1 cellular context compared by ENCODE assay signal in the genomic region with DNA sequence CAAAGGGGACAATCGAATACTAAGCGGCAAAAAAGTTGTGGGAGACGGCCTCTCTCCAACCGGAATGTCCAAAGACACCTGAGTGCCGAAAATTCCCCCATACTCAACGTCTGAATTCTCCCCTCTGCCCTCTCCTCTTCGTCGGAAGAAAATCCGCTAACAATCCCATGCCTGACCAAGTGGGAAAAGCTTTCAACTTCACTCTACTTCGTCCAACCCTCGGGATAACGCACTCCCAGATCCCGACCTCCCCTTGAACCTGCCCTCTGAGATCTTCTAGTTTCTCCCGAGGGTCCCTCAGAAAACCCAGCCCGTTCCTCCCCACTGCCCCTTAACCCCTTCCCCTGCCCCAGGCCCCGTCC.
TF ChIP-seq lines count a peak whose summit lies in the region.

No MANE protein-coding gene starts in this region.

TF ChIP-seq in HepG2, 621 proteins besides CTCF, POLR2A, EP300 and RAD21:
- TF ChIP-seq BORCS8-MEF2B (CRISPR knock-in tag; IDR thresholded peaks at IDR 0.05): 0 out of 2 replicates have a peak, but pooled peaks have one; percentile 9
- 0 out of 2 replicates have a peak, but pooled peaks have one; percentile 18 for TF ChIP-seq TARDBP (CRISPR knock-in tag; IDR thresholded peaks at IDR 0.05)
- 0 out of 2 replicates have a peak, but pooled peaks have one; percentile 76 for TF ChIP-seq ZNF816 (CRISPR knock-in tag; IDR thresholded peaks at IDR 0.05; ENCODE audit: borderline replicate concordance)
- TF ChIP-seq, protein P1, sequence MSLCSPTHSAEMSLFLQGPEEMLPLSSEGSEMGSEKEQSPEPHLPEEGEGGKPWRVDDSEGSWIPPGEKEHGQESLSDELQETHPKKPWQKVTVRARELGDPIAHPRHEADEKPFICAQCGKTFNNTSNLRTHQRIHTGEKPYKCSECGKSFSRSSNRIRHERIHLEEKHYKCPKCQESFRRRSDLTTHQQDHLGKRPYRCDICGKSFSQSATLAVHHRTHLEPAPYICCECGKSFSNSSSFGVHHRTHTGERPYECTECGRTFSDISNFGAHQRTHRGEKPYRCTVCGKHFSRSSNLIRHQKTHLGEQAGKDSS (CRISPR knock-in tag; IDR thresholded peaks at IDR 0.05; ENCODE audit: borderline replicate concordance, low read depth): 0 out of 2 replicates have a peak, but pooled peaks have one; percentile 15
- TF ChIP-seq NR1H2 (CRISPR knock-in tag; IDR thresholded peaks at IDR 0.05; ENCODE audit: borderline replicate concordance, low read depth): 0 out of 2 replicates have a peak, but pooled peaks have one; percentile 21
- peak; percentile 46; the same call in 1 of the 2 replicates for TF ChIP-seq KMT2A (CRISPR knock-in tag; IDR thresholded peaks at IDR 0.05)
- TF ChIP-seq ZNF878 (CRISPR knock-in tag; IDR thresholded peaks at IDR 0.05): no peak
- TF ChIP-seq ZNF350 (CRISPR knock-in tag; IDR thresholded peaks at IDR 0.05; ENCODE audit: borderline replicate concordance, low read depth): 0 out of 2 replicates have a peak, but pooled peaks have one; percentile 32
- TF ChIP-seq DNMT1 (CRISPR knock-in tag; IDR thresholded peaks at IDR 0.05): no peak
- 0 out of 2 replicates have a peak, but pooled peaks have one; percentile 9 for TF ChIP-seq NR2C2 (CRISPR knock-in tag; IDR thresholded peaks at IDR 0.05; ENCODE audit: borderline replicate concordance)
- TF ChIP-seq, protein P2, sequence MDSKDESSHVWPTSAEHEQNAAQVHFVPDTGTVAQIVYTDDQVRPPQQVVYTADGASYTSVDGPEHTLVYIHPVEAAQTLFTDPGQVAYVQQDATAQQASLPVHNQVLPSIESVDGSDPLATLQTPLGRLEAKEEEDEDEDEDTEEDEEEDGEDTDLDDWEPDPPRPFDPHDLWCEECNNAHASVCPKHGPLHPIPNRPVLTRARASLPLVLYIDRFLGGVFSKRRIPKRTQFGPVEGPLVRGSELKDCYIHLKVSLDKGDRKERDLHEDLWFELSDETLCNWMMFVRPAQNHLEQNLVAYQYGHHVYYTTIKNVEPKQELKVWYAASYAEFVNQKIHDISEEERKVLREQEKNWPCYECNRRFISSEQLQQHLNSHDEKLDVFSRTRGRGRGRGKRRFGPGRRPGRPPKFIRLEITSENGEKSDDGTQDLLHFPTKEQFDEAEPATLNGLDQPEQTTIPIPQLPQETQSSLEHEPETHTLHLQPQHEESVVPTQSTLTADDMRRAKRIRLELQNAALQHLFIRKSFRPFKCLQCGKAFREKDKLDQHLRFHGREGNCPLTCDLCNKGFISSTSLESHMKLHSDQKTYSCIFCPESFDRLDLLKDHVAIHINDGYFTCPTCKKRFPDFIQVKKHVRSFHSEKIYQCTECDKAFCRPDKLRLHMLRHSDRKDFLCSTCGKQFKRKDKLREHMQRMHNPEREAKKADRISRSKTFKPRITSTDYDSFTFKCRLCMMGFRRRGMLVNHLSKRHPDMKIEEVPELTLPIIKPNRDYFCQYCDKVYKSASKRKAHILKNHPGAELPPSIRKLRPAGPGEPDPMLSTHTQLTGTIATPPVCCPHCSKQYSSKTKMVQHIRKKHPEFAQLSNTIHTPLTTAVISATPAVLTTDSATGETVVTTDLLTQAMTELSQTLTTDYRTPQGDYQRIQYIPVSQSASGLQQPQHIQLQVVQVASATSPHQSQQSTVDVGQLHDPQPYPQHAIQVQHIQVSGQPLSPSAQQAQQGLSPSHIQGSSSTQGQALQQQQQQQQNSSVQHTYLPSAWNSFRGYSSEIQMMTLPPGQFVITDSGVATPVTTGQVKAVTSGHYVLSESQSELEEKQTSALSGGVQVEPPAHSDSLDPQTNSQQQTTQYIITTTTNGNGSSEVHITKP (CRISPR knock-in tag; IDR thresholded peaks at IDR 0.05; ENCODE audit: low read depth): no peak
- 0 out of 2 replicates have a peak, but pooled peaks have one; percentile 57 for TF ChIP-seq ZNF670 (CRISPR knock-in tag; IDR thresholded peaks at IDR 0.05; ENCODE audit: borderline replicate concordance)
- 0 out of 2 replicates have a peak, but pooled peaks have one; percentile 9 for TF ChIP-seq HDAC2 (CRISPR knock-in tag; IDR thresholded peaks at IDR 0.05)
- no peak for TF ChIP-seq MBD4 (IDR thresholded peaks at IDR 0.05; ENCODE audit: borderline replicate concordance, low read length)
- TF ChIP-seq ZBTB7A (CRISPR knock-in tag; IDR thresholded peaks at IDR 0.05): 0 out of 2 replicates have a peak, but pooled peaks have one; percentile 9
- 0 out of 2 replicates have a peak, but pooled peaks have one; percentile 46 for TF ChIP-seq ZNF850 (CRISPR knock-in tag; conservative IDR thresholded peaks at IDR 0.05)
- TF ChIP-seq, protein P3, sequence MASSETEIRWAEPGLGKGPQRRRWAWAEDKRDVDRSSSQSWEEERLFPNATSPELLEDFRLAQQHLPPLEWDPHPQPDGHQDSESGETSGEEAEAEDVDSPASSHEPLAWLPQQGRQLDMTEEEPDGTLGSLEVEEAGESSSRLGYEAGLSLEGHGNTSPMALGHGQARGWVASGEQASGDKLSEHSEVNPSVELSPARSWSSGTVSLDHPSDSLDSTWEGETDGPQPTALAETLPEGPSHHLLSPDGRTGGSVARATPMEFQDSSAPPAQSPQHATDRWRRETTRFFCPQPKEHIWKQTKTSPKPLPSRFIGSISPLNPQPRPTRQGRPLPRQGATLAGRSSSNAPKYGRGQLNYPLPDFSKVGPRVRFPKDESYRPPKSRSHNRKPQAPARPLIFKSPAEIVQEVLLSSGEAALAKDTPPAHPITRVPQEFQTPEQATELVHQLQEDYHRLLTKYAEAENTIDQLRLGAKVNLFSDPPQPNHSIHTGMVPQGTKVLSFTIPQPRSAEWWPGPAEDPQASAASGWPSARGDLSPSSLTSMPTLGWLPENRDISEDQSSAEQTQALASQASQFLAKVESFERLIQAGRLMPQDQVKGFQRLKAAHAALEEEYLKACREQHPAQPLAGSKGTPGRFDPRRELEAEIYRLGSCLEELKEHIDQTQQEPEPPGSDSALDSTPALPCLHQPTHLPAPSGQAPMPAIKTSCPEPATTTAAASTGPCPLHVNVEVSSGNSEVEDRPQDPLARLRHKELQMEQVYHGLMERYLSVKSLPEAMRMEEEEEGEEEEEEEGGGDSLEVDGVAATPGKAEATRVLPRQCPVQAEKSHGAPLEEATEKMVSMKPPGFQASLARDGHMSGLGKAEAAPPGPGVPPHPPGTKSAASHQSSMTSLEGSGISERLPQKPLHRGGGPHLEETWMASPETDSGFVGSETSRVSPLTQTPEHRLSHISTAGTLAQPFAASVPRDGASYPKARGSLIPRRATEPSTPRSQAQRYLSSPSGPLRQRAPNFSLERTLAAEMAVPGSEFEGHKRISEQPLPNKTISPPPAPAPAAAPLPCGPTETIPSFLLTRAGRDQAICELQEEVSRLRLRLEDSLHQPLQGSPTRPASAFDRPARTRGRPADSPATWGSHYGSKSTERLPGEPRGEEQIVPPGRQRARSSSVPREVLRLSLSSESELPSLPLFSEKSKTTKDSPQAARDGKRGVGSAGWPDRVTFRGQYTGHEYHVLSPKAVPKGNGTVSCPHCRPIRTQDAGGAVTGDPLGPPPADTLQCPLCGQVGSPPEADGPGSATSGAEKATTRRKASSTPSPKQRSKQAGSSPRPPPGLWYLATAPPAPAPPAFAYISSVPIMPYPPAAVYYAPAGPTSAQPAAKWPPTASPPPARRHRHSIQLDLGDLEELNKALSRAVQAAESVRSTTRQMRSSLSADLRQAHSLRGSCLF (CRISPR knock-in tag; IDR thresholded peaks at IDR 0.05; ENCODE audit: borderline replicate concordance): no peak
- no peak for TF ChIP-seq ZNF326 (CRISPR knock-in tag; IDR thresholded peaks at IDR 0.05; ENCODE audit: borderline replicate concordance)
- TF ChIP-seq HDAC1 (CRISPR knock-in tag; IDR thresholded peaks at IDR 0.05): peak; percentile 67
